ENCODE assay signal across 12 cellular contexts in the genomic region with DNA sequence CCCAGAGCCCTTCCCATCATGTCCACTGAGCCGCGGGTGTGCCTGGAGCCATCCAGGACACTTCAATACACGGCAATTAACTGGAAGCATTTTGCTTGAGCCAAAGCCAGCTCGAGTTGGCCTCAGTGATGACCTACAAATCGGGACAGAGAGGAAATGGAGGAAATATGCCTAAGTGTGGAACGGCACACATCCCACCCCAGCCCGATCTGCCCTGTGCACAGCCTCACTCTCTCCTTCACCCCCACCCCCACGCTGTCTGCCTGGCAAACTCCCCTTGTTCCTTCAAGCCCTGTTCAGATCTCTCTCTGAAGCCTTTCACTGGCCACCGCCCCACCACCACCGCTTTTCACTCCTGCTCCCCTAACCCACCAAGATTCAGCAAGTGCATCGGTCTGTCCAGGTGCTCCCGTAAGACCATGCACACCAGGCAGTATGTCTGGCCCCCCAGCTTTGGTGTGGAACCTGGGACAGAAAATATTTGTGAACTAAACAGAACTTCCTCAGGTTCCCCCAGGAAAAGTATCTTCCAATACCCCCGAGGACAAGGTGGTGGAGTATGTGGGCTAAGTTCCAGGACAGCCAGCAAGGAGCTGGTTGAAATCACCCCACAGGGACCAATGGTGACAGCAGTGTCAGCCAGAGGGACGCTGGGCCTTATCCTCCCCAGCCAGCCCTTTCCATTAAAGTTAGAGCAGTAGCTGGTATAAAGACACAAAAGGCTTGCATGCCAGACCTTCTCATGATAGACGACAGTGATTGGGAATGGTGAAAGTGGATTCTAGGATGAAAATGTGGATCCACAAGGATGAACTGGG.
DNase-seq lines count a peak whose midpoint lies in the region; ATAC-seq and TF ChIP-seq lines count a peak whose summit lies in the region.
"Had no signal": no experiment of that assay in that cellular context is flagged by ENCODE, and none has a peak within 500 bp of the region (broad histone marks: within the 10 kb centered on the region; RNA-seq: fewer than 3 reads in every experiment).

No MANE protein-coding gene starts in this region.

- peak overlapping the region; percentile 53 for H3K27ac Mint-ChIP-seq in activated naive CD4-positive, alpha-beta T cell treated with anti-CD3 and anti-CD28 coated beads for 36 hours
- peak overlapping the region; percentile 59 to 75 for H3K27ac Mint-ChIP-seq in effector memory CD8-positive, alpha-beta T cell
- peak overlapping the region in 5 of 6 donors; percentile 22 to 70 (median 31) for H3K27ac Mint-ChIP-seq in naive B cell
- H3K27ac Mint-ChIP-seq: activated B cell treated with CpG ODN at 0.5 μM for 24 hours had no signal

- H3K4me1 ChIP-seq in tibial nerve, result peaks cover 3 to 98% (median 73%) of the 10 kb centered on the region in 4 donors
- H3K4me1 ChIP-seq: pancreas had no signal

- TF ChIP-seq CTCF in tibial nerve (IDR thresholded peaks at IDR 0.05), result no peak

- peak overlapping the region; percentile 9 to 97 (median 50) for H3K27ac ChIP-seq in tibial nerve
- H3K27ac ChIP-seq: pancreas had no signal

- no peaks in the 10 kb centered on the region for H3K27me3 Mint-ChIP-seq in activated naive CD4-positive, alpha-beta T cell treated with anti-CD3 and anti-CD28 coated beads for 36 hours (ENCODE audit: low read depth)
- H3K27me3 Mint-ChIP-seq in effector memory CD8-positive, alpha-beta T cell, result no peaks in the 10 kb centered on the region
- H3K27me3 Mint-ChIP-seq in naive B cell, result no peaks in the 10 kb centered on the region
- H3K27me3 Mint-ChIP-seq: activated B cell treated with CpG ODN at 0.5 μM for 24 hours had no signal

- WGBS in tibial nerve, 2 donors, result 38 to 42% methylated on average over 15 of the region's 15 CpGs

- intact Hi-C loops in activated naive CD4-positive, alpha-beta T cell treated with anti-CD3 and anti-CD28 coated beads for 36 hours (cut with micrococcal nuclease), result no loop called here

- H3K36me3 Mint-ChIP-seq in activated naive CD4-positive, alpha-beta T cell treated with anti-CD3 and anti-CD28 coated beads for 36 hours (ENCODE audit: low read depth), result peaks cover 5% of the 10 kb centered on the region
- peaks cover 34% of the 10 kb centered on the region for H3K36me3 Mint-ChIP-seq in effector memory CD8-positive, alpha-beta T cell (ENCODE audit: insufficient read depth)
- H3K36me3 Mint-ChIP-seq in naive B cell, result peaks cover 10 to 18% of the 10 kb centered on the region in 2 donors

- no peaks in the 10 kb centered on the region for H3K9me3 Mint-ChIP-seq in activated naive CD4-positive, alpha-beta T cell treated with anti-CD3 and anti-CD28 coated beads for 36 hours
- no peaks in the 10 kb centered on the region for H3K9me3 Mint-ChIP-seq in effector memory CD8-positive, alpha-beta T cell
- no peaks in the 10 kb centered on the region for H3K9me3 Mint-ChIP-seq in naive B cell
- H3K9me3 Mint-ChIP-seq: activated B cell treated with CpG ODN at 0.5 μM for 24 hours had no signal

- no peak for TF ChIP-seq EP300 in tibial nerve (IDR thresholded peaks at IDR 0.05)

- H3K4me3 Mint-ChIP-seq in activated naive CD4-positive, alpha-beta T cell treated with anti-CD3 and anti-CD28 coated beads for 36 hours, result no peak overlapping the region
- no peak overlapping the region for H3K4me3 Mint-ChIP-seq in effector memory CD8-positive, alpha-beta T cell
- no peak overlapping the region for H3K4me3 Mint-ChIP-seq in naive B cell
- H3K4me3 Mint-ChIP-seq: activated B cell treated with CpG ODN at 0.5 μM for 24 hours had no signal

- no peaks in the 10 kb centered on the region for H3K9me3 ChIP-seq in tibial nerve
- H3K9me3 ChIP-seq: pancreas had no signal

- DNase-seq in activated naive CD4-positive, alpha-beta T cell treated with anti-CD3 and anti-CD28 coated beads for 36 hours, result no peak
- DNase-seq in activated naive CD4-positive, alpha-beta T cell treated with anti-CD3 and anti-CD28 coated beads, Interleukin-2, amount 50 U/mL, for 16 hours, result no peak
- DNase-seq in effector memory CD8-positive, alpha-beta T cell, result no peak
- DNase-seq in naive B cell (no peak), tibial nerve (ENCODE audit: low spot score in 2 of 2) (no peak), NOMO-1 treated with DMSO at 0.1 percent for 48 hours (lab: John Stamatoyannopoulos, UW; ENCODE audit: unreplicated experiment) (no peak)
- DNase-seq: ACHN, activated B cell treated with CpG ODN at 0.5 μM for 24 hours had no signal

- H3K4me1 Mint-ChIP-seq in activated naive CD4-positive, alpha-beta T cell treated with anti-CD3 and anti-CD28 coated beads for 36 hours (ENCODE audit: low read depth), result peaks cover 2% of the 10 kb centered on the region
- H3K4me1 Mint-ChIP-seq in effector memory CD8-positive, alpha-beta T cell (ENCODE audit: low read depth in 2 of 2), result peaks cover 7 to 10% of the 10 kb centered on the region in 2 donors
- H3K4me1 Mint-ChIP-seq in naive B cell, result peaks cover 0 to 4% (median 0%) of the 10 kb centered on the region in 3 donors
- H3K4me1 Mint-ChIP-seq: activated B cell treated with CpG ODN at 0.5 μM for 24 hours had no signal

- no peak for ATAC-seq in effector memory CD8-positive, alpha-beta T cell (replicated peaks)
- ATAC-seq in naive B cell (ENCODE audit: low read depth in 2 of 2), result no peak
- no peak for ATAC-seq in HG03439 (IDR thresholded peaks at IDR 0.05; ENCODE audit: unreplicated experiment)
- ATAC-seq in GM19395 (IDR thresholded peaks at IDR 0.05; ENCODE audit: unreplicated experiment), result no peak

- peaks cover 0 to 61% (median 4%) of the 10 kb centered on the region in 3 donors for H3K36me3 ChIP-seq in tibial nerve

- CTCF ChIA-PET in activated naive CD4-positive, alpha-beta T cell treated with anti-CD3 and anti-CD28 coated beads for 36 hours (lab: Charles Lee), result no interaction called here

- TF ChIP-seq POLR2A in tibial nerve (IDR thresholded peaks at IDR 0.05), result no peak

- H3K27me3 ChIP-seq in tibial nerve, result no peaks in the 10 kb centered on the region
- H3K27me3 ChIP-seq: pancreas had no signal

- H3K4me3 ChIP-seq in tibial nerve, result no peak overlapping the region
- H3K4me3 ChIP-seq: K562, pancreas had no signal
